ENCODE assay signal across 1 cellular context in genomic region chr11:18000760-18001159, GRCh38.
TF ChIP-seq lines count a peak whose summit lies in the region.

No MANE protein-coding gene starts in this region.

TF ChIP-seq in GM12878, 131 proteins besides CTCF, POLR2A, EP300 and RAD21 (continued from another document):
- TF ChIP-seq KDM1A (IDR thresholded peaks at IDR 0.05; ENCODE audit: borderline replicate concordance): no peak
- TF ChIP-seq SUPT20H (IDR thresholded peaks at IDR 0.05; ENCODE audit: borderline replicate concordance, control insufficient read depth, low read depth, low read length): no peak
- TF ChIP-seq MAX (IDR thresholded peaks at IDR 0.05; ENCODE audit: low read depth, low read length): no peak
- TF ChIP-seq IKZF2 (IDR thresholded peaks at IDR 0.05): no peak
- no peak for TF ChIP-seq YBX1 (IDR thresholded peaks at IDR 0.05)
- TF ChIP-seq SREBF2 (IDR thresholded peaks at IDR 0.05; ENCODE audit: low read length): no peak
- no peak for TF ChIP-seq YY1 (IDR thresholded peaks at IDR 0.05; ENCODE audit: low read depth, low read length)
- no peak for TF ChIP-seq IKZF1 (conservative IDR thresholded peaks at IDR 0.05)
- TF ChIP-seq NFYA (IDR thresholded peaks at IDR 0.05; ENCODE audit: borderline replicate concordance, low read depth, low read length): no peak
- TF ChIP-seq SMAD5 (IDR thresholded peaks at IDR 0.05; ENCODE audit: low read depth): no peak
- TF ChIP-seq CREB1 (IDR thresholded peaks at IDR 0.05; ENCODE audit: low read depth): no peak
- TF ChIP-seq NBN (IDR thresholded peaks at IDR 0.05): no peak
- no peak for TF ChIP-seq STAT1 (conservative IDR thresholded peaks at IDR 0.05)
- no peak for TF ChIP-seq SUZ12 (IDR thresholded peaks at IDR 0.05; ENCODE audit: unreplicated experiment)
- TF ChIP-seq PBX3 (IDR thresholded peaks at IDR 0.05; ENCODE audit: insufficient replicate concordance, low read depth, low read length): no peak
TF ChIP-seq in GM12878: peak in this region for 0.
